Comparison of ENCODE assay signal across 8 cellular contexts in genomic region chr22:21417806-21418205, GRCh38. TPM values are rescaled to one million over a fixed set of nuclear protein-coding genes. Genes with fewer than 3 reads are reported as not detected.
A peak's percentile ranks its signal among the peaks of the same experiment; 100 is the strongest.
DNase-seq lines count a peak whose midpoint lies in the region; ATAC-seq, FAIRE-seq and TF ChIP-seq lines count a peak whose summit lies in the region.
"Not testable (repeated sequence)": the region's sequence is repeated elsewhere in the genome, so short reads cannot be mapped to it uniquely, and the experiment has no call there.

No MANE protein-coding gene starts in this region.

- H3K36me3 ChIP-seq in GM06990 (ENCODE audit: control insufficient read depth, insufficient read depth, low read length); GM23338 (ENCODE audit: insufficient read depth); GM12878 (ENCODE audit: control insufficient read depth in 2 of 2, insufficient read depth in 2 of 2, low read length in 1 of 2); heart left ventricle; neural progenitor cell; subcutaneous abdominal adipose tissue (ENCODE audit: control insufficient read depth in 5 of 5, insufficient read depth in 5 of 5, low read length in 5 of 5): not testable (repeated sequence)

- not testable (repeated sequence) for TF ChIP-seq RAD21 in GM12878 (IDR thresholded peaks at IDR 0.05; ENCODE audit: insufficient read depth, low read depth, low read length)

- H3K9me3 Mint-ChIP-seq in GM23338, neural progenitor cell: not testable (repeated sequence)

- H3K36me3 Mint-ChIP-seq in GM23338 (ENCODE audit: low read depth); neural progenitor cell: not testable (repeated sequence)

- not testable (repeated sequence) for H3K9me3 ChIP-seq in GM12878 (replicated peaks; ENCODE audit: control insufficient read depth, insufficient read depth, low read length); heart left ventricle; neural progenitor cell (ENCODE audit: low read depth); subcutaneous abdominal adipose tissue (ENCODE audit: control insufficient read depth in 5 of 5, low read length in 5 of 5)

- H4K20me1 ChIP-seq in GM23338 (replicated peaks; ENCODE audit: insufficient read depth); GM12878 (ENCODE audit: control insufficient read depth, insufficient read depth); neural progenitor cell (ENCODE audit: low read depth): not testable (repeated sequence)

- not testable (repeated sequence) for H3K4me2 ChIP-seq in GM23338; GM12878 (ENCODE audit: control insufficient read depth, insufficient read depth); neural progenitor cell

- SMC1A ChIA-PET in GM12878 (lab: Charles Lee; ENCODE audit: uncharacterized antibody, unreplicated experiment): not testable (repeated sequence)

- intact Hi-C loops in GM12878 (cut with micrococcal nuclease; ENCODE audit: unreplicated experiment); heart left ventricle (cut with DNase I): not testable (repeated sequence)

- BruUV-seq in GM12878 (replicated peaks; lab: Mats Ljungman, UMichigan): not testable (repeated sequence)

- not testable (repeated sequence) for H3F3A ChIP-seq in GM23338 (replicated peaks; ENCODE audit: low read depth); neural progenitor cell (ENCODE audit: low read depth)

- ATAC-seq in GM23338: peak; percentile 10
- ATAC-seq in HG03432 (IDR thresholded peaks at IDR 0.05; ENCODE audit: unreplicated experiment): peak; percentile 33
- ATAC-seq in GM12878: peak; percentile 24
- ATAC-seq in heart left ventricle: peak in 2 of 4 donors; percentile 13 to 24

- H2AFZ ChIP-seq in GM23338; GM12878 (ENCODE audit: control insufficient read depth, low read depth, low read length); neural progenitor cell (replicated peaks): not testable (repeated sequence)

- not testable (repeated sequence) for H3K4me1 ChIP-seq in GM23338 (ENCODE audit: insufficient read depth); GM12878 (ENCODE audit: control insufficient read depth, insufficient read depth, low read length); heart left ventricle; neural progenitor cell; subcutaneous abdominal adipose tissue (ENCODE audit: control insufficient read depth in 5 of 5, insufficient read depth in 5 of 5, low read length in 5 of 5)

- FAIRE-seq in GM12878 (lab: Jason Lieb, UNC): not testable (repeated sequence)

- H3K27me3 Mint-ChIP-seq in GM23338 (ENCODE audit: insufficient read depth, low read depth, poor library complexity); neural progenitor cell (ENCODE audit: insufficient read depth, low read depth): not testable (repeated sequence)

- H3K27me3 ChIP-seq in GM06990 (replicated peaks; ENCODE audit: control insufficient read depth, insufficient read depth, low read length); GM23338 (ENCODE audit: insufficient read depth); GM12878 (replicated peaks in 1 of 2; ENCODE audit: control insufficient read depth in 2 of 2, insufficient read depth in 2 of 2, low read length in 1 of 2); heart left ventricle; neural progenitor cell; subcutaneous abdominal adipose tissue (ENCODE audit: control insufficient read depth in 5 of 5, insufficient read depth in 4 of 5, low read length in 5 of 5): not testable (repeated sequence)

- H3K9me2 ChIP-seq in GM23338 (ENCODE audit: insufficient read depth): not testable (repeated sequence)

- not testable (repeated sequence) for H3K27ac Mint-ChIP-seq in GM23338, neural progenitor cell

- H3K79me2 ChIP-seq in GM23338 (replicated peaks; ENCODE audit: insufficient read depth); GM12878 (ENCODE audit: control insufficient read depth, insufficient read depth, low read length); neural progenitor cell (ENCODE audit: low read depth): not testable (repeated sequence)

- RAD21 ChIA-PET in GM12878 (lab: Charles Lee; ENCODE audit: unreplicated experiment): not testable (repeated sequence)

- TF ChIP-seq CTCF in GM06990 (IDR thresholded peaks at IDR 0.05; ENCODE audit: insufficient read depth, low read length, poor library complexity, severe bottlenecking); GM23338 (conservative IDR thresholded peaks at IDR 0.05; ENCODE audit: low read depth in 2 of 2); WI38 (IDR thresholded peaks at IDR 0.05; ENCODE audit: low read depth, low read length); GM12878 (IDR thresholded peaks at IDR 0.05 in 2 of 3, conservative IDR thresholded peaks at IDR 0.05 in 1 of 3; ENCODE audit: control insufficient read depth in 2 of 3, extremely low read depth in 1 of 3, insufficient read depth in 1 of 3, low read depth in 3 of 3, low read length in 3 of 3); neural progenitor cell (IDR thresholded peaks at IDR 0.05): not testable (repeated sequence)
- peak in 1 of 12 donors; percentile 16 for TF ChIP-seq CTCF in heart left ventricle (IDR thresholded peaks at IDR 0.05)

- H3K4me1 Mint-ChIP-seq in GM23338, neural progenitor cell: not testable (repeated sequence)

- TF ChIP-seq POLR2A in GM12878 (IDR thresholded peaks at IDR 0.05; ENCODE audit: low read depth, low read length); heart left ventricle (IDR thresholded peaks at IDR 0.05): not testable (repeated sequence)

- H3K4me3 ChIP-seq in GM06990 (replicated peaks; ENCODE audit: low read depth, low read length): peak overlapping the region; percentile 50
- peak overlapping the region; percentile 53; the same call in 1 of the 2 replicates for H3K4me3 ChIP-seq in GM23338
- peak overlapping the region; percentile 52 for H3K4me3 ChIP-seq in WI38 (ENCODE audit: low read depth, low read length)
- H3K4me3 ChIP-seq in GM12878: not testable (repeated sequence)
- H3K4me3 ChIP-seq in heart left ventricle: peak overlapping the region; percentile 21 to 66 (median 47)
- H3K4me3 ChIP-seq in neural progenitor cell: peak overlapping the region; percentile 64
- H3K4me3 ChIP-seq in subcutaneous abdominal adipose tissue (ENCODE audit: low read depth in 1 of 5, low read length in 5 of 5): peak overlapping the region in 3 of 5 donors; percentile 42 to 56 (median 49)

- H3K9ac ChIP-seq in GM12878 (ENCODE audit: control insufficient read depth, insufficient read depth, low read length); neural progenitor cell; subcutaneous abdominal adipose tissue (ENCODE audit: low read length in 5 of 5): not testable (repeated sequence)

- CTCF ChIA-PET in GM12878 (lab: Yijun Ruan, JAX): not testable (repeated sequence)

- not testable (repeated sequence) for TF ChIP-seq EP300 in GM12878 (IDR thresholded peaks at IDR 0.05; ENCODE audit: borderline replicate concordance in 1 of 2, control insufficient read depth in 1 of 2, low read depth in 2 of 2, low read length in 2 of 2)

- H3K4me3 Mint-ChIP-seq in GM23338: peak overlapping the region; percentile 63; the same call in 2 of the 3 replicates
- peak overlapping the region; percentile 84 for H3K4me3 Mint-ChIP-seq in neural progenitor cell

- 0% methylated on average over 18 of the region's 39 CpGs for WGBS in GM12878 (ENCODE audit: insufficient coverage, insufficient replicate concordance, low lambda C conversion rate, missing lambda C conversion rate)
- WGBS in heart left ventricle, 4 donors: 0 to 1% (median 0%) methylated on average over 14 to 18 of the region's 39 CpGs; no CpG with 5 or more reads in 1 of the 4 donors

- in situ Hi-C loops in GM12878 (cut with MboI): not testable (repeated sequence)

- H3K27ac ChIP-seq in GM23338 (ENCODE audit: low read depth); GM12878 (ENCODE audit: control insufficient read depth, insufficient read depth); neural progenitor cell; subcutaneous abdominal adipose tissue (ENCODE audit: low read depth, low read length): not testable (repeated sequence)
- H3K27ac ChIP-seq in heart left ventricle: peak overlapping the region in 2 of 12 donors; percentile 39 to 49

- DNase-seq in GM06990 (ENCODE audit: extremely low read depth, insufficient read length); GM23338 (ENCODE audit: low spot score); GM12878 (ENCODE audit: low read depth, low spot score); neural progenitor cell (ENCODE audit: low spot score): not testable (repeated sequence)
- peak; percentile 20 to 68 (median 35) for DNase-seq in heart left ventricle

- POLR2A ChIA-PET in GM12878 (lab: Charles Lee): not testable (repeated sequence)

RNA-seq across cellular contexts. Expression of gene HIC2, which starts 0.6 kb away (rescaled TPM):
- 28.0 and 34.0 TPM in 2 replicates for total RNA-seq in GM23338 (2014; rRNA removed; shearing (Covaris generic))
- polyA plus RNA-seq in GM23338 (2016; fragmentation: Nextera tagmentation; extraction: Ambion mirVana) (7.7 and 8.0 TPM in 2 replicates), GM12878 (2011; rRNA removed) (1.4 and 1.6 TPM in 2 replicates), GM12878 (2014; fragmentation: Illumina TruSeq; extraction: Trizol) (0.62 and 1.3 TPM in 2 replicates), GM12878 (2014; fragmentation: Nextera tagmentation; extraction: Ambion mirVana) (under 1 TPM; 0.11 to 0.16 TPM), GM12878 (2014; rRNA removed) (2.7 and 3.2 TPM in 2 replicates), GM12878 (2016; fragmentation: Nextera tagmentation; extraction: Ambion mirVana) (under 1 TPM; 0.33 to 0.75 TPM), heart left ventricle (1 to 10 TPM; 1.4 to 1.6 TPM)
- total RNA-seq in GM12878 (2013; cell fraction: nucleolus; rRNA removed): 11.3 and 12.3 TPM in 2 replicates
- total RNA-seq in GM12878 (2014; rRNA removed) (3.3 and 3.8 TPM in 2 replicates), GM12878 (2014; rRNA removed; fragmentation: Illumina TruSeq; extraction: Trizol) (1.8 TPM in 2 replicates), GM12878 (2021) (4.7 and 5.0 TPM in 2 replicates), heart left ventricle (1 to 10 TPM; 1.1 to 2.8 (median 2.0) TPM), neural progenitor cell (ENCODE audit: low replicate concordance) (14.3 and 30.2 TPM in 2 replicates)
- polyA plus RNA-seq in GM12878 (2011; ENCODE audit: low read depth): 0.83 TPM
- polyA plus RNA-seq in GM12878 (2011; cell fraction: cytosol; rRNA removed): 1.9 and 2.3 TPM in 2 replicates
- 8.4 and 8.9 TPM in 2 replicates for polyA plus RNA-seq in GM12878 (2011; cell fraction: nucleus; rRNA removed)
- 2.5 and 3.7 TPM in 2 replicates for polyA plus RNA-seq in GM12878 (2012)
- 2.6 and 4.1 TPM in 2 replicates for polyA minus RNA-seq in GM12878 (2011; rRNA and poly(A)+ RNA removed)
- polyA minus RNA-seq in GM12878 (2011; cell fraction: cytosol; rRNA and poly(A)+ RNA removed): 0.94 and 1.7 TPM in 2 replicates
- polyA minus RNA-seq in GM12878 (2011; cell fraction: nucleus; rRNA and poly(A)+ RNA removed): 2.7 and 4.4 TPM in 2 replicates

RNA-seq across cellular contexts. Expression of gene RIMBP3B, which starts 34.3 kb away (rescaled TPM):
- 0.04 and 0.10 TPM in 2 replicates for total RNA-seq in GM23338 (2014; rRNA removed; shearing (Covaris generic))
- polyA plus RNA-seq in GM23338 (2016; fragmentation: Nextera tagmentation; extraction: Ambion mirVana) (0.09 and 0.21 TPM in 2 replicates), GM12878 (2011; rRNA removed) (not detected in 2 replicates), GM12878 (2014; fragmentation: Illumina TruSeq; extraction: Trizol) (0.04 TPM in 1 of 2 replicates, not detected in the other), GM12878 (2014; fragmentation: Nextera tagmentation; extraction: Ambion mirVana) (under 1 TPM in 1 of 2 experiments, not detected in 1; 0.02 TPM), GM12878 (2014; rRNA removed) (0.01 TPM in 2 replicates), GM12878 (2016; fragmentation: Nextera tagmentation; extraction: Ambion mirVana) (under 1 TPM; 0.12 to 0.21 TPM), heart left ventricle (under 1 TPM in 1 of 2 donors, not detected in 1; 0.06 TPM)
- total RNA-seq in GM12878 (2013; cell fraction: nucleolus; rRNA removed): 0.13 and 0.17 TPM in 2 replicates
- total RNA-seq in GM12878 (2014; rRNA removed) (under 0.01 and 0.11 TPM in 2 replicates), GM12878 (2014; rRNA removed; fragmentation: Illumina TruSeq; extraction: Trizol) (0.04 and 0.05 TPM in 2 replicates), GM12878 (2021) (not detected in 2 replicates), heart left ventricle (under 1 TPM in 5 of 9 donors, not detected in 4; 0.05 to 0.38 (median 0.12) TPM), neural progenitor cell (ENCODE audit: low replicate concordance) (0.34 TPM in 1 of 2 replicates, not detected in the other)
- not detected for polyA plus RNA-seq in GM12878 (2011; ENCODE audit: low read depth)
- under 0.01 TPM in 1 of 2 replicates, not detected in the other for polyA plus RNA-seq in GM12878 (2011; cell fraction: cytosol; rRNA removed)
- polyA plus RNA-seq in GM12878 (2011; cell fraction: nucleus; rRNA removed): not detected in 2 replicates
- polyA plus RNA-seq in GM12878 (2012): not detected in 2 replicates
- 0.31 TPM in 1 of 2 replicates, not detected in the other for polyA minus RNA-seq in GM12878 (2011; rRNA and poly(A)+ RNA removed)
- polyA minus RNA-seq in GM12878 (2011; cell fraction: cytosol; rRNA and poly(A)+ RNA removed): not detected in 2 replicates
- polyA minus RNA-seq in GM12878 (2011; cell fraction: nucleus; rRNA and poly(A)+ RNA removed): 0.12 TPM in 1 of 2 replicates, not detected in the other

RNA-seq across cellular contexts. Expression of gene TMEM191C, which starts 49.4 kb away (rescaled TPM):
- total RNA-seq in GM23338 (2014; rRNA removed; shearing (Covaris generic)): 1.1 and 2.8 TPM in 2 replicates
- polyA plus RNA-seq in GM23338 (2016; fragmentation: Nextera tagmentation; extraction: Ambion mirVana) (2.5 and 6.1 TPM in 2 replicates), GM12878 (2011; rRNA removed) (1.2 and 1.9 TPM in 2 replicates), GM12878 (2014; fragmentation: Illumina TruSeq; extraction: Trizol) (0.25 and 0.26 TPM in 2 replicates), GM12878 (2014; fragmentation: Nextera tagmentation; extraction: Ambion mirVana) (under 1 TPM; 0.03 to 0.07 TPM), GM12878 (2014; rRNA removed) (0.82 and 1.8 TPM in 2 replicates), GM12878 (2016; fragmentation: Nextera tagmentation; extraction: Ambion mirVana) (under 1 TPM; 0.13 to 0.51 TPM), heart left ventricle (under 1 TPM; 0.35 to 0.76 TPM)
- 2.4 and 3.3 TPM in 2 replicates for total RNA-seq in GM12878 (2013; cell fraction: nucleolus; rRNA removed)
- total RNA-seq in GM12878 (2014; rRNA removed) (1.1 and 1.9 TPM in 2 replicates), GM12878 (2014; rRNA removed; fragmentation: Illumina TruSeq; extraction: Trizol) (0.36 and 0.37 TPM in 2 replicates), GM12878 (2021) (1.3 and 1.4 TPM in 2 replicates), heart left ventricle (1 to 10 TPM in 1 of 9 donors, under 1 TPM in 7, not detected in 1; 0.14 to 1.7 (median 0.47) TPM), neural progenitor cell (ENCODE audit: low replicate concordance) (1.5 TPM in 1 of 2 replicates, not detected in the other)
- polyA plus RNA-seq in GM12878 (2011; ENCODE audit: low read depth): 0.91 TPM
- 2.2 and 3.9 TPM in 2 replicates for polyA plus RNA-seq in GM12878 (2011; cell fraction: cytosol; rRNA removed)
- 18.8 and 26.2 TPM in 2 replicates for polyA plus RNA-seq in GM12878 (2011; cell fraction: nucleus; rRNA removed)
- polyA plus RNA-seq in GM12878 (2012): 2.7 and 4.0 TPM in 2 replicates
- polyA minus RNA-seq in GM12878 (2011; rRNA and poly(A)+ RNA removed): 0.77 TPM in 1 of 2 replicates, not detected in the other
- polyA minus RNA-seq in GM12878 (2011; cell fraction: cytosol; rRNA and poly(A)+ RNA removed): 3.6 TPM in 1 of 2 replicates, not detected in the other
- polyA minus RNA-seq in GM12878 (2011; cell fraction: nucleus; rRNA and poly(A)+ RNA removed): 1.3 and 1.6 TPM in 2 replicates
